27 cellular contexts compared by ENCODE assay signal in the genomic region with DNA sequence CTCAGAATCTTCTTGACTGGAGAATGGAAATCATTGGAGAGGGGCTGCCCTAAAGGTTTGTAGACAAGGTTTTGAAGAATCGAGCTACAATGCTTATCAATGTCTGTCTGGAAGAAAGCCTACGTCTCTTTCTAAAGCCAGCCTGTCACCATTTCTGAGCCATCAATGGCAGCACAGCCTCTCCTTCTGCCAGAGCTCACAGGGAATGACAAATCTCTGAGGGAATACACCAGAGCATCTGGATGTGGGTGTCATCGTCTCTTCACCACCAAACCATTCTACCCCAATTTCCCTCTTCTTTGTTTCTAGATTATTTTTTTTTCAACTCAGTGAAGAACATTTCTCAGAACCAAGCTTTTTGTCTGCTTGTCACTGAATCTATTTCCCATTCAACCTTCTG.
"Had no signal": no experiment of that assay in that cellular context is flagged by ENCODE, and none has a peak within 500 bp of the region (broad histone marks: within the 10 kb centered on the region; RNA-seq: fewer than 3 reads in every experiment).

No MANE protein-coding gene starts in this region.

- DNase-seq: stimulated activated CD4-positive, alpha-beta T cell treated with anti-CD3 and anti-CD28 coated beads, Interleukin-2, amount 100 ng/mL, for 48 hours; stimulated activated CD4-positive, alpha-beta T cell treated with anti-CD3 and anti-CD28 coated beads, Interleukin-4, amount 100 ng/mL, for 1 hour; stimulated activated CD4-positive, alpha-beta T cell treated with anti-CD3 and anti-CD28 coated beads, Interleukin-4, amount 100 ng/mL, for 24 hours; stimulated activated CD4-positive, alpha-beta T cell treated with anti-CD3 and anti-CD28 coated beads, Interleukin-4, amount 100 ng/mL, for 4 hours; stimulated activated CD8-positive, alpha-beta memory T cell treated with anti-CD3 and anti-CD28 coated beads, Interleukin-4, amount 100 ng/mL, for 48 hours; stimulated activated naive B cell treated with anti-CD40 and anti-IgM and Interleukin-4, amounts not matched to agents 10 μg/mL and 1 μg/mL and 100 μg/mL, for 72 hours; stimulated activated naive CD4-positive, alpha-beta T cell; stimulated activated naive CD4-positive, alpha-beta T cell treated with Interleukin-2 at 50 U/mL for 16 hours; stimulated activated naive CD8-positive, alpha-beta T cell treated with anti-CD3 and anti-CD28 coated beads, Interleukin-15, amount 100 ng/mL, for 72 hours; stimulated activated naive CD8-positive, alpha-beta T cell treated with anti-CD3 and anti-CD28 coated beads, Interleukin-15, Interleukin-2, amounts not matched to agents 100 U/mL and 50 U/mL, for 24 hours; stomach; substantia nigra; testis; thyroid gland; tibial artery; transverse colon; trophoblast cell; upper lobe of left lung; upper lobe of right lung; uterus had no signal

- H3K9me3 ChIP-seq: stomach, suprapubic skin, testis, thoracic aorta, thyroid gland, tibial artery, tibial nerve, transverse colon, upper lobe of left lung, upper lobe of right lung, uterus, vagina had no signal

- FAIRE-seq: urothelium cell line had no signal

- H3K4me1 ChIP-seq: stomach, suprapubic skin, testis, thyroid gland, tibial artery, tibial nerve, transverse colon, upper lobe of left lung, upper lobe of right lung, uterus, vagina had no signal

- H3K27ac ChIP-seq: stomach, suprapubic skin, testis, thoracic aorta, thyroid gland, tibial artery, tibial nerve, transverse colon, upper lobe of left lung, upper lobe of right lung, uterus, vagina had no signal

- H3K27me3 ChIP-seq: suprapubic skin, testis, thyroid gland, tibial nerve, transverse colon, upper lobe of left lung, uterus, vagina had no signal

- H3K36me3 ChIP-seq: stomach, suprapubic skin, thoracic aorta, thyroid gland, tibial artery, tibial nerve, transverse colon, upper lobe of left lung, upper lobe of right lung, uterus, vagina had no signal

- ATAC-seq: stimulated activated effector memory CD8-positive, alpha-beta T cell treated with anti-CD3 and anti-CD28 coated beads, Interleukin-12 subunit alpha, Interleukin-12 subunit beta, amount 100 ng/mL, for 72 hours; stimulated activated memory B cell treated with anti-CD40 and anti-IgM and Interleukin-4, amounts not matched to agents 10 μg/mL and 1 μg/mL and 100 μg/mL, for 72 hours; stimulated activated naive B cell treated with anti-CD40 and anti-IgM and Interleukin-4, amounts not matched to agents 10 μg/mL and 1 μg/mL and 100 μg/mL, for 72 hours; stimulated activated naive CD8-positive, alpha-beta T cell treated with anti-CD3 and anti-CD28 coated beads, Interleukin-15, amount 100 ng/mL, for 72 hours; stimulated activated naive CD8-positive, alpha-beta T cell treated with anti-CD3 and anti-CD28 coated beads, Interleukin-15, Interleukin-2, amounts not matched to agents 100 U/mL and 50 U/mL, for 24 hours; upper lobe of right lung had no signal

- H3K4me3 ChIP-seq: stomach, suprapubic skin, testis, thoracic aorta, thyroid gland, tibial artery, tibial nerve, transverse colon, upper lobe of left lung, upper lobe of right lung, uterus, vagina had no signal
